ENCODE assay signal across 19 cellular contexts in the genomic region with DNA sequence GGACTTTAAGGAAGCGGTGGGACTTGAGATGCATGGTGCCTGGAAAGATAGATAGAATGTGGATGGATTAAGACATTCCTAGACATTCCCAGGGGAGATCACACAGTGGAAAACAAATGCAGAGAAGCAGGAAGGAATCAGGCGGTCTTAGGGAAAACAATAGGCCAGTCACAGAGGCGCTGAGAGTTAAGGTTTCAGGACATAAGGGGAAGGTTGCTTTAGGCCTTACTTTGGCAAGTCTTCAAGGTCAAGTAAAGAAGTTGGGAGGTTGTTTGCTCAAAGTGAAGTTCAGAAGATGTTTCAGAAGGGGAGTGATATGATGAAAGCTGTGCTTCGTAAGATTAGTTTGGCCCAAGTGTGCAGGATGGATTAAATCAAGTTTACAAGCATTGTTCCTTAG.
DNase-seq lines count a peak whose midpoint lies in the region; ATAC-seq and TF ChIP-seq lines count a peak whose summit lies in the region.
"Had no signal": no experiment of that assay in that cellular context is flagged by ENCODE, and none has a peak within 500 bp of the region (broad histone marks: within the 10 kb centered on the region; RNA-seq: fewer than 3 reads in every experiment).

No MANE protein-coding gene starts in this region.

- no peaks in the 10 kb centered on the region for H3K23me2 ChIP-seq in H9 (ENCODE audit: insufficient read length, low read depth, low read length, poor library complexity, severe bottlenecking)

- H3K4me1 ChIP-seq in H9 (ENCODE audit: insufficient read depth, low read length): no peaks in the 10 kb centered on the region
- no peaks in the 10 kb centered on the region for H3K4me1 ChIP-seq in uterus
- no peaks in the 10 kb centered on the region for H3K4me1 ChIP-seq in effector memory CD4-positive, alpha-beta T cell (ENCODE audit: control insufficient read depth, insufficient read depth, low read length, poor library complexity, severe bottlenecking)

- no peaks in the 10 kb centered on the region; a peak in 1 of 7 replicates for H3K36me3 Mint-ChIP-seq in H9 (ENCODE audit: insufficient read depth in 1 of 3, low read depth in 3 of 3)
- H3K36me3 Mint-ChIP-seq: CD4-positive, alpha-beta memory T cell had no signal

- H3K27ac Mint-ChIP-seq in H9: peak overlapping the region; percentile 3 to 55 (median 23); a peak in 5 of 7 replicates
- H3K27ac Mint-ChIP-seq: B cell; CD4-positive, alpha-beta memory T cell had no signal

- H3K56ac ChIP-seq in H9 (ENCODE audit: insufficient read length, low read depth, low read length): no peak overlapping the region

- no CpG with 5 or more reads among the region's 4 CpGs for WGBS in H9 (ENCODE audit: extremely low coverage, insufficient read length, low lambda C conversion rate)

- no peak for TF ChIP-seq CTCF in H9 (conservative IDR thresholded peaks at IDR 0.05)
- no peak for TF ChIP-seq CTCF in choroid plexus epithelial cell (conservative IDR thresholded peaks at IDR 0.05; ENCODE audit: low read depth, low read length)
- TF ChIP-seq CTCF in fibroblast of villous mesenchyme (IDR thresholded peaks at IDR 0.05; ENCODE audit: insufficient read depth, low read depth, low read length): no peak
- TF ChIP-seq CTCF in uterus (IDR thresholded peaks at IDR 0.05): no peak
- no peak for TF ChIP-seq CTCF in brain microvascular endothelial cell (IDR thresholded peaks at IDR 0.05; ENCODE audit: low read depth, low read length, missing control alignments)

- H2BK120ac ChIP-seq in H9 (ENCODE audit: low read depth, low read length, poor library complexity, severe bottlenecking): no peak overlapping the region

- no peak overlapping the region for H3K23ac ChIP-seq in H9 (ENCODE audit: insufficient read length, low read depth, low read length)

- H3K79me2 ChIP-seq in H9 (ENCODE audit: insufficient read depth, low read length): no peaks in the 10 kb centered on the region

- H3K4me1 Mint-ChIP-seq in H9: peaks cover 5% of the 10 kb centered on the region in 2 experiments
- H3K4me1 Mint-ChIP-seq: B cell; CD4-positive, alpha-beta memory T cell had no signal

- intact Hi-C loops in uterus (cut with DNase I; ENCODE audit: low total_unique reads): no loop called here

- DNase-seq in H9: no peak
- DNase-seq in choroid plexus epithelial cell (ENCODE audit: low read depth): peak; percentile 7
- peak; percentile 53 for DNase-seq in fibroblast of villous mesenchyme (ENCODE audit: low read depth)
- DNase-seq in uterus: no peak
- DNase-seq in brain microvascular endothelial cell: no peak
- no peak for DNase-seq in effector memory CD4-positive, alpha-beta T cell
- DNase-seq: CD4-positive, alpha-beta memory T cell; DMS79; GM23248; IMR-90; Karpas-422; NCI-H1105 treated with DMSO at 0.1 percent for 48 hours; NCI-H1930; NCI-H69; PC-3; SW 1271 had no signal

- H3K27me3 ChIP-seq in H9 (ENCODE audit: insufficient read depth, low read length): no peaks in the 10 kb centered on the region
- H3K27me3 ChIP-seq in uterus: no peaks in the 10 kb centered on the region
- H3K27me3 ChIP-seq in brain microvascular endothelial cell (replicated peaks): no peaks in the 10 kb centered on the region
- H3K27me3 ChIP-seq in effector memory CD4-positive, alpha-beta T cell (replicated peaks; ENCODE audit: control insufficient read depth, insufficient read depth, low read length, poor library complexity, severe bottlenecking): no peaks in the 10 kb centered on the region

- H3K36me3 ChIP-seq in uterus (no peaks in the 10 kb centered on the region), brain microvascular endothelial cell (replicated peaks) (no peaks in the 10 kb centered on the region)
- no peaks in the 10 kb centered on the region for H3K36me3 ChIP-seq in effector memory CD4-positive, alpha-beta T cell (ENCODE audit: control insufficient read depth, insufficient read depth, low read length)

- no peak overlapping the region for H2BK15ac ChIP-seq in H9 (ENCODE audit: low read depth, low read length)

- H3K9me3 ChIP-seq in H9 (ENCODE audit: control insufficient read depth, low read depth, low read length): no peaks in the 10 kb centered on the region
- H3K9me3 ChIP-seq in uterus: no peaks in the 10 kb centered on the region
- no peaks in the 10 kb centered on the region for H3K9me3 ChIP-seq in effector memory CD4-positive, alpha-beta T cell (ENCODE audit: control insufficient read depth, low read length)

- H3K4me2 ChIP-seq in H9 (ENCODE audit: insufficient read depth, insufficient read length, low read length): no peak overlapping the region

- no peak for ATAC-seq in HG02840 (IDR thresholded peaks at IDR 0.05; ENCODE audit: low FRiP score, unreplicated experiment)
- ATAC-seq: PC-3 had no signal

- no peak overlapping the region for H2BK5ac ChIP-seq in H9 (ENCODE audit: insufficient read length, low read length)

- H3K9me3 Mint-ChIP-seq in H9: no peaks in the 10 kb centered on the region
- H3K9me3 Mint-ChIP-seq: CD4-positive, alpha-beta memory T cell had no signal

- H3K27me3 Mint-ChIP-seq in H9 (ENCODE audit: low read depth): no peaks in the 10 kb centered on the region
- H3K27me3 Mint-ChIP-seq: B cell; CD4-positive, alpha-beta memory T cell had no signal

- no peak overlapping the region for H2AFZ ChIP-seq in H9 (ENCODE audit: low read length)
- H2AFZ ChIP-seq: GM23248 had no signal

- TF ChIP-seq POLR2A in uterus (IDR thresholded peaks at IDR 0.05): no peak

- H4K20me1 ChIP-seq in H9 (ENCODE audit: control insufficient read depth, insufficient read depth, insufficient read length): no peaks in the 10 kb centered on the region

- no peak overlapping the region for H3K4me3 Mint-ChIP-seq in H9
- H3K4me3 Mint-ChIP-seq: B cell; CD4-positive, alpha-beta memory T cell had no signal

- H4K5ac ChIP-seq in H9 (ENCODE audit: insufficient read length, low read depth, low read length): no peak overlapping the region

- H3K4ac ChIP-seq in H9 (ENCODE audit: low read depth, low read length): no peak overlapping the region

- H3K79me1 ChIP-seq in H9 (ENCODE audit: insufficient read depth, low read depth, low read length, poor library complexity, severe bottlenecking): no peaks in the 10 kb centered on the region

- H3K4me3 ChIP-seq in choroid plexus epithelial cell (ENCODE audit: low read depth, low read length) (no peak overlapping the region), fibroblast of villous mesenchyme (ENCODE audit: low read depth, low read length) (no peak overlapping the region), uterus (no peak overlapping the region), brain microvascular endothelial cell (ENCODE audit: low read depth, low read length) (no peak overlapping the region)
- no peak overlapping the region for H3K4me3 ChIP-seq in effector memory CD4-positive, alpha-beta T cell (ENCODE audit: insufficient read depth, low read depth, low read length, poor library complexity, severe bottlenecking)
- H3K4me3 ChIP-seq: GM23248 had no signal

- in situ Hi-C loops in brain microvascular endothelial cell (cut with HindIII; ENCODE audit: low pct_ligation_motif_present, low sequenced_read_pairs): no loop called here

- H2AK5ac ChIP-seq in H9 (ENCODE audit: insufficient read length, low read length): no peak overlapping the region

- no peak overlapping the region for H2BK12ac ChIP-seq in H9 (ENCODE audit: insufficient read length, low read depth, low read length)

- H3K9ac ChIP-seq in H9 (ENCODE audit: extremely low read depth, insufficient read length, low read length): no peak overlapping the region
- H3K9ac ChIP-seq: GM23248 had no signal

- H4K91ac ChIP-seq in H9 (ENCODE audit: insufficient read length, low read depth, low read length): no peak overlapping the region

- H3K27ac ChIP-seq in H9 (ENCODE audit: insufficient read length, low read depth, low read length) (no peak overlapping the region), uterus (peak overlapping the region; percentile 11 to 20), brain microvascular endothelial cell (no peak overlapping the region)
- no peak overlapping the region for H3K27ac ChIP-seq in effector memory CD4-positive, alpha-beta T cell (ENCODE audit: insufficient read depth, low read length, poor library complexity, severe bottlenecking)
- H3K27ac ChIP-seq: GM23248, RWPE1 had no signal

- H3K18ac ChIP-seq in H9 (ENCODE audit: insufficient read length, low read depth, low read length): no peak overlapping the region

- no peak overlapping the region for H2BK20ac ChIP-seq in H9 (ENCODE audit: low read depth, low read length, poor library complexity, severe bottlenecking)

- H4K8ac ChIP-seq in H9 (replicated peaks; ENCODE audit: insufficient read length, low read depth, low read length): no peak overlapping the region

- no peak overlapping the region for H3T11ph ChIP-seq in H9 (ENCODE audit: low read length)

- H3K14ac ChIP-seq in H9 (ENCODE audit: insufficient read depth, low read length): no peak overlapping the region

Comparison
In these comparisons a context has a peak if more than half of its experiments do, and no peak if none do; other contexts are left out.
1. DNase-seq: peak in choroid plexus epithelial cell (single experiment) and fibroblast of villous mesenchyme (single experiment); none in H9 (single experiment), uterus (0 of 2), brain microvascular endothelial cell (single experiment) and effector memory CD4-positive, alpha-beta T cell (0 of 3).
2. H3K27ac ChIP-seq: peak in uterus (2 of 2); none in H9 (single experiment), brain microvascular endothelial cell (single experiment) and effector memory CD4-positive, alpha-beta T cell (single experiment).